Comparison of ENCODE assay signal across 1 cellular context in genomic region chrX:68842781-68843581, GRCh38.
TF ChIP-seq lines count a peak whose summit lies in the region.

No MANE protein-coding gene starts in this region.

TF ChIP-seq in HepG2, 621 proteins besides CTCF, POLR2A, EP300 and RAD21:
- TF ChIP-seq, protein P1, sequence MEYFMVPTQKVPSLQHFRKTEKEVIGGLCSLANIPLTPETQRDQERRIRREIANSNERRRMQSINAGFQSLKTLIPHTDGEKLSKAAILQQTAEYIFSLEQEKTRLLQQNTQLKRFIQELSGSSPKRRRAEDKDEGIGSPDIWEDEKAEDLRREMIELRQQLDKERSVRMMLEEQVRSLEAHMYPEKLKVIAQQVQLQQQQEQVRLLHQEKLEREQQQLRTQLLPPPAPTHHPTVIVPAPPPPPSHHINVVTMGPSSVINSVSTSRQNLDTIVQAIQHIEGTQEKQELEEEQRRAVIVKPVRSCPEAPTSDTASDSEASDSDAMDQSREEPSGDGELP (IDR thresholded peaks at IDR 0.05; ENCODE audit: borderline replicate concordance, low read depth) = peak; percentile 26; the same call in 1 of the 2 replicates
- TF ChIP-seq ZNF282 (IDR thresholded peaks at IDR 0.05; ENCODE audit: partially characterized antibody) = no peak
